23 cellular contexts compared by ENCODE assay signal in genomic region chr2:101524811-101525430, GRCh38. TPM values are rescaled to one million over a fixed set of nuclear protein-coding genes. Genes with fewer than 3 reads are reported as not detected.
DNase-seq lines count a peak whose midpoint lies in the region; ATAC-seq and TF ChIP-seq lines count a peak whose summit lies in the region.
"Had no signal": no experiment of that assay in that cellular context is flagged by ENCODE, and none has a peak within 500 bp of the region (broad histone marks: within the 10 kb centered on the region; RNA-seq: fewer than 3 reads in every experiment).

No MANE protein-coding gene starts in this region.

- H3K9me3 ChIP-seq in heart left ventricle (no peaks in the 10 kb centered on the region), left lung (no peaks in the 10 kb centered on the region)
- no peaks in the 10 kb centered on the region for H3K9me3 ChIP-seq in naive thymus-derived CD4-positive, alpha-beta T cell (ENCODE audit: control insufficient read depth in 2 of 3, low read length in 3 of 3)

- CTCF ChIA-PET in naive thymus-derived CD4-positive, alpha-beta T cell (lab: Charles Lee) = interaction anchor here (0.7 kb wide), 1 partner anchor 631 kb away, joined by 3 read pairs; no protein-coding TSS in a partner anchor

- H3K27ac Mint-ChIP-seq in naive thymus-derived CD4-positive, alpha-beta T cell = no peak overlapping the region
- H3K27ac Mint-ChIP-seq: activated CD8-positive, alpha-beta memory T cell treated with anti-CD3 and anti-CD28 coated beads, Interleukin-2, amount 10 ng/mL, durations not matched to agents 7 days and 5 days; progenitor cell of endocrine pancreas had no signal

- intact Hi-C loops in heart left ventricle (cut with DNase I) (loop anchor here in 6 of 10 donors (10.0 kb wide), 5 partner anchors 130 to 460 kb away; partner anchors contain the start of gene MAP4K4 (in 2 of the 6)), cardiac septum (cut with DNase I) (loop anchor here (10.0 kb wide), 1 partner anchor 180 kb away; no protein-coding TSS in a partner anchor), lower leg skin (cut with DNase I; ENCODE audit: low total_unique reads) (no loop called here), left lung (cut with DNase I) (loop anchor here in 1 of 2 donors (10.0 kb wide), 2 partner anchors 170 to 300 kb away; partner anchors contain the start of gene MAP4K4)
- intact Hi-C loops in naive thymus-derived CD4-positive, alpha-beta T cell (cut with micrococcal nuclease) = no loop called here

- no peak overlapping the region for H3K27ac ChIP-seq in heart left ventricle
- H3K27ac ChIP-seq in left lung = no peak overlapping the region
- no peak overlapping the region for H3K27ac ChIP-seq in naive thymus-derived CD4-positive, alpha-beta T cell (ENCODE audit: low read depth, low read length)

- H3K27me3 ChIP-seq in heart left ventricle = no peaks in the 10 kb centered on the region
- H3K27me3 ChIP-seq in left lung = no peaks in the 10 kb centered on the region
- H3K27me3 ChIP-seq in naive thymus-derived CD4-positive, alpha-beta T cell (ENCODE audit: control insufficient read depth in 2 of 2, insufficient read depth in 2 of 2, low read length in 2 of 2) = no peaks in the 10 kb centered on the region

- TF ChIP-seq POLR2A in heart left ventricle (IDR thresholded peaks at IDR 0.05) = no peak
- TF ChIP-seq POLR2A in lower leg skin (IDR thresholded peaks at IDR 0.05) = no peak

- peaks cover 0 to 21% (median 0%) of the 10 kb centered on the region in 5 donors for H3K27me3 Mint-ChIP-seq in naive thymus-derived CD4-positive, alpha-beta T cell

- 65 to 83% (median 73%) methylated on average over 6 of the region's 6 CpGs for WGBS in heart left ventricle, 4 donors
- WGBS in lower leg skin, 2 donors = 56 to 60% methylated on average over 6 of the region's 6 CpGs

- ATAC-seq in heart left ventricle (peak in 3 of 4 donors; percentile 67 to 80 (median 75)), left lung (no peak)
- ATAC-seq in naive thymus-derived CD4-positive, alpha-beta T cell = no peak
- ATAC-seq: activated CD8-positive, alpha-beta memory T cell treated with anti-CD3 and anti-CD28 coated beads, Interleukin-2, amount 10 ng/mL, durations not matched to agents 7 days and 5 days; left lobe of liver; naive thymus-derived CD8-positive, alpha-beta T cell had no signal

- POLR2A ChIA-PET in naive thymus-derived CD4-positive, alpha-beta T cell (lab: Charles Lee) = no interaction called here

- no peak overlapping the region for H3K4me3 Mint-ChIP-seq in naive thymus-derived CD4-positive, alpha-beta T cell
- H3K4me3 Mint-ChIP-seq: activated CD8-positive, alpha-beta memory T cell treated with anti-CD3 and anti-CD28 coated beads, Interleukin-2, amount 10 ng/mL, durations not matched to agents 7 days and 5 days; CD8-positive, alpha-beta memory T cell; central memory CD8-positive, alpha-beta T cell; naive thymus-derived CD8-positive, alpha-beta T cell had no signal

- H3K4me3 ChIP-seq in heart left ventricle (no peak overlapping the region), lower leg skin (ENCODE audit: low read depth, poor library complexity, severe bottlenecking) (no peak overlapping the region), left lung (no peak overlapping the region)
- H3K4me3 ChIP-seq in naive thymus-derived CD4-positive, alpha-beta T cell (ENCODE audit: low read length) = no peak overlapping the region

- no peaks in the 10 kb centered on the region for H3K36me3 ChIP-seq in heart left ventricle
- H3K36me3 ChIP-seq in left lung = no peaks in the 10 kb centered on the region
- no peaks in the 10 kb centered on the region for H3K36me3 ChIP-seq in naive thymus-derived CD4-positive, alpha-beta T cell (ENCODE audit: control insufficient read depth in 2 of 3, insufficient read depth in 3 of 3, low read length in 3 of 3)

- TF ChIP-seq CTCF in heart left ventricle (IDR thresholded peaks at IDR 0.05) (no peak), lower leg skin (IDR thresholded peaks at IDR 0.05) (no peak), left lung (IDR thresholded peaks at IDR 0.05) (no peak)

- peaks cover 0 to 3% (median 0%) of the 10 kb centered on the region in 5 donors for H3K36me3 Mint-ChIP-seq in naive thymus-derived CD4-positive, alpha-beta T cell
- H3K36me3 Mint-ChIP-seq: CD8-positive, alpha-beta memory T cell; naive thymus-derived CD8-positive, alpha-beta T cell had no signal

- H3K9me3 Mint-ChIP-seq in naive thymus-derived CD4-positive, alpha-beta T cell = peaks cover 0 to 4% (median 0%) of the 10 kb centered on the region in 11 donors
- H3K9me3 Mint-ChIP-seq: CD8-positive, alpha-beta memory T cell; central memory CD8-positive, alpha-beta T cell had no signal

- DNase-seq in heart left ventricle (peak in 2 of 5 donors; percentile 51 to 58), cardiac septum (ENCODE audit: low spot score) (no peak), SKM-1 (lab: John Stamatoyannopoulos, UW; ENCODE audit: unreplicated experiment) (peak; percentile 48), foreskin melanocyte (peak; percentile 97), lower leg skin (ENCODE audit: low spot score in 2 of 2) (no peak), left lung (no peak), HK-2 (ENCODE audit: unreplicated experiment) (no peak)
- no peak for DNase-seq in naive thymus-derived CD4-positive, alpha-beta T cell
- DNase-seq: activated CD4-positive, CD25-positive, alpha-beta regulatory T cell treated with anti-CD3 and anti-CD28 coated beads, Interleukin-2, amount 50 U/mL, for 72 hours; activated CD8-positive, alpha-beta memory T cell treated with anti-CD3 and anti-CD28 coated beads, Interleukin-2, amount 10 ng/mL, durations not matched to agents 7 days and 5 days; activated effector memory CD4-positive, alpha-beta T cell treated with Interleukin-2 at 50 U/mL for 16 hours; CD8-positive, alpha-beta memory T cell; DMS79 treated with DMSO at 0.1 percent for 48 hours; effector memory CD4-positive, alpha-beta T cell; naive thymus-derived CD8-positive, alpha-beta T cell; NCI-H446; NK-92 treated with Interleukin-12 subunit alpha and Interleukin-12 subunit beta, amount 100 ng/mL, for 24 hours; stimulated activated CD4-positive, alpha-beta T cell treated with anti-CD3 and anti-CD28 coated beads, Interleukin-15, amount 100 ng/mL, for 24 hours; stimulated activated naive CD4-positive, alpha-beta T cell; trophoblast cell had no signal

- peaks cover 0 to 9% (median 2%) of the 10 kb centered on the region in 12 donors for H3K4me1 ChIP-seq in heart left ventricle
- peaks cover 0 to 8% of the 10 kb centered on the region in 2 donors for H3K4me1 ChIP-seq in left lung
- peaks cover 0 to 4% of the 10 kb centered on the region in 2 donors for H3K4me1 ChIP-seq in naive thymus-derived CD4-positive, alpha-beta T cell (ENCODE audit: control insufficient read depth in 2 of 2, insufficient read depth in 2 of 2, low read length in 2 of 2)

- H3K4me1 Mint-ChIP-seq in naive thymus-derived CD4-positive, alpha-beta T cell = peaks cover 5 to 12% (median 7%) of the 10 kb centered on the region in 7 donors
- H3K4me1 Mint-ChIP-seq: CD8-positive, alpha-beta memory T cell; central memory CD8-positive, alpha-beta T cell had no signal

RNA-seq across cellular contexts. Expression of gene RFX8, which starts 50.0 kb away (rescaled TPM):
- total RNA-seq in heart left ventricle = 1 to 10 TPM in 2 of 9 donors, under 1 TPM in 2, not detected in 5; 0.17 to 2.0 (median 0.93) TPM
- polyA plus RNA-seq in heart left ventricle = under 1 TPM; 0.12 to 0.50 TPM
- not detected for total RNA-seq in cardiac septum
- total RNA-seq in lower leg skin = under 1 TPM in 2 of 4 donors, not detected in 2; 0.52 to 0.84 TPM
- total RNA-seq in left lung = under 1 TPM in 1 of 2 donors, not detected in 1; 0.41 TPM
- 1 to 10 TPM in 2 of 5 experiments, under 1 TPM in 2, not detected in 1; 0.24 to 2.0 (median 0.88) TPM for total RNA-seq in naive thymus-derived CD4-positive, alpha-beta T cell
- not detected for polyA plus RNA-seq in naive thymus-derived CD4-positive, alpha-beta T cell
- total RNA-seq: CD8-positive, alpha-beta memory T cell; left lobe of liver; naive thymus-derived CD8-positive, alpha-beta T cell; progenitor cell of endocrine pancreas had no signal
- polyA plus RNA-seq: CD8-positive, alpha-beta memory T cell; naive thymus-derived CD8-positive, alpha-beta T cell had no signal

Comparison
In these comparisons a context has a peak if more than half of its experiments do, and no peak if none do; other contexts are left out.
1. ATAC-seq: peak in heart left ventricle (3 of 4); none in left lung (single experiment) and naive thymus-derived CD4-positive, alpha-beta T cell (single experiment).
2. DNase-seq: peak in SKM-1 (single experiment) and foreskin melanocyte (single experiment); none in cardiac septum (single experiment), lower leg skin (0 of 2), left lung (0 of 2), HK-2 (single experiment) and naive thymus-derived CD4-positive, alpha-beta T cell (0 of 9).
3. intact Hi-C loops: an anchor here in heart left ventricle (10.0 kb wide) and cardiac septum (10.0 kb wide); none called in lower leg skin and naive thymus-derived CD4-positive, alpha-beta T cell.